1 cellular context compared by ENCODE assay signal in the genomic region with DNA sequence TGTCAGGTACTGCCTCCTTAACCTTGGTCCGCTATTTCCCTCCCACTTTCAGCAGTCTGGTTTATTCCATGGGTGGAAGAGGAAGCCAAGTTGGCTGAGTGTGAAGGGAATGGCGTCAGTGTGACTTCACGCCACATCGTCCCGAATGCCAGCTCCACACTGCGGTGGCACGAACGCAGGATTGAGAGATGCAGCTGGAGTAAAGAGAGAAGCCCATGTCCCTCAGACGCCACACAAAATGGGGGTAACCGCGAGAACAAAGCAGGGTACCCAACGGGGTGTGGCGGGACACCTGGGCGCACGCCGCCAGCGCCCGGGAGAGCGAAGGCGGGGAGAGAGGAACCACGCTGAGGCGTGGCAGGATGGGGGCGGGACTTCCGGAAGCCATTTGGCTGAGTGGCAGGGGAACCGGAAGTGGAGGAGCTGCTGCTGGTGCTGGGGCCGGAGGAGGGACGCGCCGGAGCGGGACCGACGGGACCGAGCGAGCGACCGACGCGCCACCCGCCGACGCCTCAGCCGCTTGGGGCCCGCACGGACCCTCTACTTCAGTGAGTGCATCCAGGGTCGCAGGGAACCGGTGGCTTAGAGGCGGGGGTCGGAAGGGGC.
TF ChIP-seq lines count a peak whose summit lies in the region.

A gene with protein sequence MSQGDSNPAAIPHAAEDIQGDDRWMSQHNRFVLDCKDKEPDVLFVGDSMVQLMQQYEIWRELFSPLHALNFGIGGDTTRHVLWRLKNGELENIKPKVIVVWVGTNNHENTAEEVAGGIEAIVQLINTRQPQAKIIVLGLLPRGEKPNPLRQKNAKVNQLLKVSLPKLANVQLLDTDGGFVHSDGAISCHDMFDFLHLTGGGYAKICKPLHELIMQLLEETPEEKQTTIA (plus strand): TSS at position 417 of the 606 bp plus-strand sequence. CDS start 8,161 bp downstream, outside the sequence.

TF ChIP-seq in K562, 482 proteins besides CTCF, POLR2A, EP300 and RAD21 (continued from another document):
- TF ChIP-seq, protein P1, sequence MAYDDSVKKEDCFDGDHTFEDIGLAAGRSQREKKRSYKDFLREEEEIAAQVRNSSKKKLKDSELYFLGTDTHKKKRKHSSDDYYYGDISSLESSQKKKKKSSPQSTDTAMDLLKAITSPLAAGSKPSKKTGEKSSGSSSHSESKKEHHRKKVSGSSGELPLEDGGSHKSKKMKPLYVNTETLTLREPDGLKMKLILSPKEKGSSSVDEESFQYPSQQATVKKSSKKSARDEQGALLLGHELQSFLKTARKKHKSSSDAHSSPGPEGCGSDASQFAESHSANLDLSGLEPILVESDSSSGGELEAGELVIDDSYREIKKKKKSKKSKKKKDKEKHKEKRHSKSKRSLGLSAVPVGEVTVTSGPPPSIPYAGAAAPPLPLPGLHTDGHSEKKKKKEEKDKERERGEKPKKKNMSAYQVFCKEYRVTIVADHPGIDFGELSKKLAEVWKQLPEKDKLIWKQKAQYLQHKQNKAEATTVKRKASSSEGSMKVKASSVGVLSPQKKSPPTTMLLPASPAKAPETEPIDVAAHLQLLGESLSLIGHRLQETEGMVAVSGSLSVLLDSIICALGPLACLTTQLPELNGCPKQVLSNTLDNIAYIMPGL (CRISPR knock-in tag; IDR thresholded peaks at IDR 0.05): no peak; the same call in 1 of the 2 replicates
- no peak for TF ChIP-seq ZNF24 (IDR thresholded peaks at IDR 0.05)
- TF ChIP-seq GTF2E2 (tag; IDR thresholded peaks at IDR 0.05): peak; percentile 72; the same call in 1 of the 2 replicates
- TF ChIP-seq ZEB2 (IDR thresholded peaks at IDR 0.05): peak; percentile 58; the same call in 1 of the 2 replicates
- no peak for TF ChIP-seq MCM5 (IDR thresholded peaks at IDR 0.05; ENCODE audit: low read depth)
- TF ChIP-seq, protein P2, sequence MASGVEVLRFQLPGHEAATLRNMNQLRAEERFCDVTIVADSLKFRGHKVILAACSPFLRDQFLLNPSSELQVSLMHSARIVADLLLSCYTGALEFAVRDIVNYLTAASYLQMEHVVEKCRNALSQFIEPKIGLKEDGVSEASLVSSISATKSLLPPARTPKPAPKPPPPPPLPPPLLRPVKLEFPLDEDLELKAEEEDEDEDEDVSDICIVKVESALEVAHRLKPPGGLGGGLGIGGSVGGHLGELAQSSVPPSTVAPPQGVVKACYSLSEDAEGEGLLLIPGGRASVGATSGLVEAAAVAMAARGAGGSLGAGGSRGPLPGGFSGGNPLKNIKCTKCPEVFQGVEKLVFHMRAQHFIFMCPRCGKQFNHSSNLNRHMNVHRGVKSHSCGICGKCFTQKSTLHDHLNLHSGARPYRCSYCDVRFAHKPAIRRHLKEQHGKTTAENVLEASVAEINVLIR (CRISPR knock-in tag; IDR thresholded peaks at IDR 0.05): no peak
- TF ChIP-seq, protein P3, sequence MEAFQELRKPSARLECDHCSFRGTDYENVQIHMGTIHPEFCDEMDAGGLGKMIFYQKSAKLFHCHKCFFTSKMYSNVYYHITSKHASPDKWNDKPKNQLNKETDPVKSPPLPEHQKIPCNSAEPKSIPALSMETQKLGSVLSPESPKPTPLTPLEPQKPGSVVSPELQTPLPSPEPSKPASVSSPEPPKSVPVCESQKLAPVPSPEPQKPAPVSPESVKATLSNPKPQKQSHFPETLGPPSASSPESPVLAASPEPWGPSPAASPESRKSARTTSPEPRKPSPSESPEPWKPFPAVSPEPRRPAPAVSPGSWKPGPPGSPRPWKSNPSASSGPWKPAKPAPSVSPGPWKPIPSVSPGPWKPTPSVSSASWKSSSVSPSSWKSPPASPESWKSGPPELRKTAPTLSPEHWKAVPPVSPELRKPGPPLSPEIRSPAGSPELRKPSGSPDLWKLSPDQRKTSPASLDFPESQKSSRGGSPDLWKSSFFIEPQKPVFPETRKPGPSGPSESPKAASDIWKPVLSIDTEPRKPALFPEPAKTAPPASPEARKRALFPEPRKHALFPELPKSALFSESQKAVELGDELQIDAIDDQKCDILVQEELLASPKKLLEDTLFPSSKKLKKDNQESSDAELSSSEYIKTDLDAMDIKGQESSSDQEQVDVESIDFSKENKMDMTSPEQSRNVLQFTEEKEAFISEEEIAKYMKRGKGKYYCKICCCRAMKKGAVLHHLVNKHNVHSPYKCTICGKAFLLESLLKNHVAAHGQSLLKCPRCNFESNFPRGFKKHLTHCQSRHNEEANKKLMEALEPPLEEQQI (IDR thresholded peaks at IDR 0.05): no peak
- TF ChIP-seq STAT5B (CRISPR knock-in tag; IDR thresholded peaks at IDR 0.05): no peak
- TF ChIP-seq, protein P4, sequence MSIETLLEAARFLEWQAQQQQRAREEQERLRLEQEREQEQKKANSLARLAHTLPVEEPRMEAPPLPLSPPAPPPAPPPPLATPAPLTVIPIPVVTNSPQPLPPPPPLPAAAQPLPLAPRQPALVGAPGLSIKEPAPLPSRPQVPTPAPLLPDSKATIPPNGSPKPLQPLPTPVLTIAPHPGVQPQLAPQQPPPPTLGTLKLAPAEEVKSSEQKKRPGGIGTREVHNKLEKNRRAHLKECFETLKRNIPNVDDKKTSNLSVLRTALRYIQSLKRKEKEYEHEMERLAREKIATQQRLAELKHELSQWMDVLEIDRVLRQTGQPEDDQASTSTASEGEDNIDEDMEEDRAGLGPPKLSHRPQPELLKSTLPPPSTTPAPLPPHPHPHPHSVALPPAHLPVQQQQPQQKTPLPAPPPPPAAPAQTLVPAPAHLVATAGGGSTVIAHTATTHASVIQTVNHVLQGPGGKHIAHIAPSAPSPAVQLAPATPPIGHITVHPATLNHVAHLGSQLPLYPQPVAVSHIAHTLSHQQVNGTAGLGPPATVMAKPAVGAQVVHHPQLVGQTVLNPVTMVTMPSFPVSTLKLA (conservative IDR thresholded peaks at IDR 0.05): peak; percentile 90 to 95
- no peak for TF ChIP-seq ERF (CRISPR knock-in tag; IDR thresholded peaks at IDR 0.05)
- TF ChIP-seq SMARCB1 (IDR thresholded peaks at IDR 0.05; ENCODE audit: insufficient read length, low read depth): no peak
- no peak for TF ChIP-seq MTA1 (IDR thresholded peaks at IDR 0.05; ENCODE audit: borderline replicate concordance)
- TF ChIP-seq ZNF778 (CRISPR knock-in tag; IDR thresholded peaks at IDR 0.05): no peak
- TF ChIP-seq RBM15 (IDR thresholded peaks at IDR 0.05; ENCODE audit: insufficient read depth, low read length): no peak
